In genomic region chr6:37204014-37204751, GRCh38 we compare ENCODE assay signal across 1 cellular context.
A peak's percentile ranks its signal among the peaks of the same experiment; 100 is the strongest.
TF ChIP-seq lines count a peak whose summit lies in the region.

No MANE protein-coding gene starts in this region.

TF ChIP-seq in K562, 482 proteins besides CTCF, POLR2A, EP300 and RAD21 (continued from another document and continues in another):
- TF ChIP-seq CEBPZ (IDR thresholded peaks at IDR 0.05; ENCODE audit: borderline replicate concordance, low read depth, low read length) (no peak), ZNF592 (IDR thresholded peaks at IDR 0.05) (peak; percentile 96), GTF2F1 (IDR thresholded peaks at IDR 0.05; ENCODE audit: low read depth, low read length) (no peak), CBFB (CRISPR knock-in tag; IDR thresholded peaks at IDR 0.05) (no peak), MAFG (tag; conservative IDR thresholded peaks at IDR 0.05) (peak; percentile 50; the same call in 1 of the 2 replicates), HDAC6 (IDR thresholded peaks at IDR 0.05; ENCODE audit: low read depth, low read length) (no peak), MYBL2 (IDR thresholded peaks at IDR 0.05; ENCODE audit: low read depth) (no peak), MYBL2 (CRISPR knock-in tag; IDR thresholded peaks at IDR 0.05; ENCODE audit: borderline replicate concordance) (no peak), ZSCAN32 (CRISPR knock-in tag; IDR thresholded peaks at IDR 0.05) (no peak), CSDE1 (IDR thresholded peaks at IDR 0.05) (peak; percentile 74 to 92; a peak in 2 of 4 replicates), FOXJ3 (CRISPR knock-in tag; IDR thresholded peaks at IDR 0.05) (no peak), CEBPB (tag; IDR thresholded peaks at IDR 0.05) (no peak), CGGBP1 (CRISPR knock-in tag; IDR thresholded peaks at IDR 0.05) (no peak), ZNF280B (CRISPR knock-in tag; IDR thresholded peaks at IDR 0.05) (no peak), ARID1B (IDR thresholded peaks at IDR 0.05) (peak; percentile 80), SNAPC5 (CRISPR knock-in tag; IDR thresholded peaks at IDR 0.05) (no peak), NBN (IDR thresholded peaks at IDR 0.05; ENCODE audit: low read depth) (peak; percentile 90), TCFL5 (CRISPR knock-in tag; conservative IDR thresholded peaks at IDR 0.05) (no peak), ZNF655 (CRISPR knock-in tag; IDR thresholded peaks at IDR 0.05) (no peak), RBM34 (IDR thresholded peaks at IDR 0.05; ENCODE audit: borderline replicate concordance, insufficient read depth, low read length) (no peak), TGIF2 (CRISPR knock-in tag; IDR thresholded peaks at IDR 0.05) (no peak), TAL1 (IDR thresholded peaks at IDR 0.05) (no peak; the same call in 1 of the 2 replicates), JUND (IDR thresholded peaks at IDR 0.05; ENCODE audit: borderline replicate concordance, low read depth, low read length) (peak; percentile 92), JUND (tag; IDR thresholded peaks at IDR 0.05; ENCODE audit: borderline replicate concordance, low read depth, low read length) (peak; percentile 89; the same call in 2 of the 3 replicates), VEZF1 (CRISPR knock-in tag; IDR thresholded peaks at IDR 0.05) (peak; percentile 10; the same call in 1 of the 2 replicates), GATAD2A (IDR thresholded peaks at IDR 0.05) (peak; percentile 41; the same call in 1 of the 2 replicates), GABPB1 (CRISPR knock-in tag; IDR thresholded peaks at IDR 0.05) (no peak), TBP (optimal IDR thresholded peaks at IDR 0.05; ENCODE audit: low read depth, low read length) (no peak), ZBTB11 (CRISPR knock-in tag; IDR thresholded peaks at IDR 0.05) (0 out of 6 replicates have a peak, but pooled peaks of 1 of the 3 experiments have one; percentile 39), IRF1 (CRISPR knock-in tag; IDR thresholded peaks at IDR 0.05; ENCODE audit: borderline replicate concordance) (no peak), ETV5 (CRISPR knock-in tag; IDR thresholded peaks at IDR 0.05; ENCODE audit: low read depth) (no peak), GABPA (tag; conservative IDR thresholded peaks at IDR 0.05; ENCODE audit: low read depth) (no peak), GTF3C2 (IDR thresholded peaks at IDR 0.05; ENCODE audit: borderline replicate concordance, extremely low read depth, insufficient read length) (no peak), MXD1 (CRISPR knock-in tag; IDR thresholded peaks at IDR 0.05; ENCODE audit: borderline replicate concordance, poor library complexity, severe bottlenecking) (no peak), KLF13 (tag; IDR thresholded peaks at IDR 0.05; ENCODE audit: borderline replicate concordance, low read depth) (no peak), HMG20B (CRISPR knock-in tag; IDR thresholded peaks at IDR 0.05) (no peak), RFX1 (IDR thresholded peaks at IDR 0.05) (no peak)
